23 cellular contexts compared by ENCODE assay signal in genomic region chr9:77450093-77450475, GRCh38.
"Had no signal": no experiment of that assay in that cellular context is flagged by ENCODE, and none has a peak within 500 bp of the region (broad histone marks: within the 10 kb centered on the region; RNA-seq: fewer than 3 reads in every experiment).

No MANE protein-coding gene starts in this region.

- DNase-seq: activated CD4-positive, alpha-beta T cell treated with anti-CD3 and anti-CD28 coated beads for 48 hours; activated CD4-positive, alpha-beta T cell treated with anti-CD3 and anti-CD28 coated beads, Interleukin-2, amount 50 U/mL, for 4 hours; activated CD4-positive, CD25-positive, alpha-beta regulatory T cell treated with anti-CD3 and anti-CD28 coated beads, Interleukin-2, amount 50 U/mL, for 72 hours; activated CD8-positive, alpha-beta memory T cell treated with anti-CD3 and anti-CD28 coated beads, Interleukin-2, amount 10 ng/mL, durations not matched to agents 7 days and 5 days; activated CD8-positive, alpha-beta T cell treated with anti-CD3 and anti-CD28 coated beads, Interleukin-2, amount 10 ng/mL, durations not matched to agents 7 days and 5 days; activated effector memory CD4-positive, alpha-beta T cell treated with anti-CD3 and anti-CD28 coated beads, Interleukin-2, amount 50 U/mL, for 16 hours; activated naive CD4-positive, alpha-beta T cell treated with Interleukin-2 at 50 U/mL for 16 hours; activated T-cell treated with anti-CD3 and anti-CD28 coated beads, Interleukin-2, amount 50 U/mL, for 4 hours; amygdala; cerebellar nuclear complex; Kasumi-1; KBM-7; NCI-H1105 treated with DMSO at 0.1 percent for 48 hours; NCI-H1436 treated with DMSO at 0.1 percent for 48 hours; NCI-H187; NCI-H2081 treated with DMSO at 0.1 percent for 48 hours; NCI-H2171; NCI-H526; NK-92 treated with Interleukin-12 subunit alpha and Interleukin-12 subunit beta, amount 100 ng/mL, for 24 hours; OCI-M1; T-helper 1 cell had no signal

- H3K27ac ChIP-seq: SK-N-MC had no signal

- H3K4me3 ChIP-seq: SK-N-MC had no signal

- ATAC-seq: activated CD8-positive, alpha-beta memory T cell treated with anti-CD3 and anti-CD28 coated beads, Interleukin-2, amount 10 ng/mL, durations not matched to agents 7 days and 5 days; activated CD8-positive, alpha-beta T cell treated with anti-CD3 and anti-CD28 coated beads, Interleukin-2, amount 10 ng/mL, durations not matched to agents 7 days and 5 days; activated T-cell treated with anti-CD3 and anti-CD28 coated beads, Interleukin-2, amount 50 U/mL, for 4 hours; Panc1 had no signal
